ENCODE assay signal across 8 cellular contexts in genomic region chr12:125683748-125684381, GRCh38.
DNase-seq lines count a peak whose midpoint lies in the region; ATAC-seq and TF ChIP-seq lines count a peak whose summit lies in the region.

No MANE protein-coding gene starts in this region.

- H3K4me1 ChIP-seq in SK-N-SH (ENCODE audit: control insufficient read depth in 1 of 2, insufficient read depth in 2 of 2, low read depth in 1 of 2, low read length in 1 of 2) (no peaks in the 10 kb centered on the region), Panc1 (ENCODE audit: control insufficient read depth, insufficient read depth, low read length) (no peaks in the 10 kb centered on the region), vagina (no peaks in the 10 kb centered on the region)

- TF ChIP-seq EP300 in SK-N-SH (IDR thresholded peaks at IDR 0.05; ENCODE audit: borderline replicate concordance in 1 of 2, low read depth in 1 of 2, low read length in 1 of 2): no peak

- CTCF ChIA-PET in SK-N-SH (lab: Yijun Ruan, JAX) (interaction anchor here (0.6 to 2.2 kb wide), 12 partner anchors 9 to 500 kb away, joined by 3 to 8 read pairs (median 3); no protein-coding TSS in a partner anchor), Panc1 (lab: Charles Lee) (no interaction called here)

- H3F3A ChIP-seq in SK-N-SH (replicated peaks; ENCODE audit: insufficient read depth): no peaks in the 10 kb centered on the region

- no peak for TF ChIP-seq RAD21 in SK-N-SH (IDR thresholded peaks at IDR 0.05; ENCODE audit: low read length)

- H3K9me3 ChIP-seq in SK-N-SH (no peaks in the 10 kb centered on the region), Panc1 (ENCODE audit: control insufficient read depth, insufficient read depth, low read depth, low read length) (no peaks in the 10 kb centered on the region), vagina (no peaks in the 10 kb centered on the region)

- no peak for TF ChIP-seq CTCF in SK-N-SH (IDR thresholded peaks at IDR 0.05)
- peak; percentile 50; the same call in 1 of the 2 replicates for TF ChIP-seq CTCF in Panc1 (IDR thresholded peaks at IDR 0.05)
- TF ChIP-seq CTCF in vagina (IDR thresholded peaks at IDR 0.05): no peak

- in situ Hi-C loops in Panc1 (cut with HindIII; ENCODE audit: low pct_unique_long_range_greater_than_20kb, low sequenced_read_pairs): no loop called here

- H3K4me2 ChIP-seq in SK-N-SH: no peak overlapping the region

- no peak for ATAC-seq in SK-N-SH treated with all-trans-retinoic acid at 6 μM for 48 hours
- ATAC-seq in HG02610 (IDR thresholded peaks at IDR 0.05; ENCODE audit: unreplicated experiment): peak; percentile 58
- ATAC-seq in Panc1: no peak

- H3K27me3 ChIP-seq in SK-N-SH (ENCODE audit: insufficient read depth) (no peaks in the 10 kb centered on the region), Panc1 (ENCODE audit: control insufficient read depth, insufficient read depth, low read length) (no peaks in the 10 kb centered on the region), vagina (no peaks in the 10 kb centered on the region)

- POLR2A ChIA-PET in SK-N-SH (lab: Yijun Ruan, JAX) (no interaction called here), Panc1 (lab: Charles Lee) (interaction anchor here (0.5 kb wide), 1 partner anchor 10 kb away, joined by 5 read pairs; no protein-coding TSS in a partner anchor)

- intact Hi-C loops in Panc1 (cut with micrococcal nuclease; ENCODE audit: unreplicated experiment): no loop called here
- intact Hi-C loops in vagina (cut with DNase I): no loop called here

- H4K20me1 ChIP-seq in SK-N-SH (ENCODE audit: insufficient read depth): no peaks in the 10 kb centered on the region

- H3K9ac ChIP-seq in SK-N-SH: no peak overlapping the region

- no peak overlapping the region for H2AFZ ChIP-seq in SK-N-SH (ENCODE audit: low read depth)

- DNase-seq in SK-N-SH: peak; percentile 66
- no peak for DNase-seq in Panc1 (ENCODE audit: low read depth, low spot score)
- DNase-seq in left kidney (ENCODE audit: low read depth, low spot score): peak; percentile 82
- DNase-seq in NCI-H187 treated with DMSO at 0.1 percent for 48 hours (lab: John Stamatoyannopoulos, UW): no peak
- DNase-seq in vagina (ENCODE audit: extremely low spot score in 2 of 2): no peak
- no peak for DNase-seq in foreskin melanocyte

- no peak for TF ChIP-seq POLR2A in vagina (IDR thresholded peaks at IDR 0.05)

- no peaks in the 10 kb centered on the region for H3K36me3 ChIP-seq in SK-N-SH (replicated peaks in 1 of 2; ENCODE audit: control insufficient read depth in 1 of 2, insufficient read depth in 2 of 2, low read length in 1 of 2)
- no peaks in the 10 kb centered on the region for H3K36me3 ChIP-seq in Panc1 (ENCODE audit: control insufficient read depth, insufficient read depth, low read length)
- no peaks in the 10 kb centered on the region for H3K36me3 ChIP-seq in vagina

- BruUV-seq in Panc1 (replicated peaks; lab: Mats Ljungman, UMichigan): no TSS peak

- no peak overlapping the region; a peak in 1 of 4 replicates for H3K4me3 ChIP-seq in SK-N-SH (ENCODE audit: low read depth in 2 of 2, low read length in 1 of 2)
- H3K4me3 ChIP-seq in Panc1 (ENCODE audit: low read depth in 2 of 2, low read length in 2 of 2): no peak overlapping the region
- H3K4me3 ChIP-seq in vagina: no peak overlapping the region

- H3K27ac ChIP-seq in SK-N-SH (ENCODE audit: low read depth in 2 of 2, low read length in 1 of 2) (no peak overlapping the region), Panc1 (ENCODE audit: low read length) (no peak overlapping the region), vagina (no peak overlapping the region)

- no peaks in the 10 kb centered on the region for H3K9me2 ChIP-seq in SK-N-SH

- H3K79me2 ChIP-seq in SK-N-SH (ENCODE audit: insufficient read depth): no peaks in the 10 kb centered on the region

- WGBS in SK-N-SH (ENCODE audit: low lambda C conversion rate): 18% methylated on average over 16 of the region's 30 CpGs

TF ChIP-seq in SK-N-SH, 30 proteins besides CTCF, POLR2A, EP300 and RAD21:
- TF ChIP-seq POLR2AphosphoS5 (IDR thresholded peaks at IDR 0.05; ENCODE audit: low read depth, low read length) (no peak), MEF2A (IDR thresholded peaks at IDR 0.05; ENCODE audit: borderline replicate concordance, low read depth) (no peak), SMC3 (IDR thresholded peaks at IDR 0.05; ENCODE audit: low read depth, low read length) (peak; percentile 33; the same call in 1 of the 2 replicates), RCOR1 (IDR thresholded peaks at IDR 0.05; ENCODE audit: low read length) (no peak)

TF ChIP-seq in SK-N-SH treated with all-trans-retinoic acid at 6 μM for 48 hours, 23 proteins besides CTCF, POLR2A, EP300 and RAD21:
- TF ChIP-seq ZNF8 (CRISPR knock-in tag; IDR thresholded peaks at IDR 0.05): no peak
- no peak for TF ChIP-seq CSDC2 (CRISPR knock-in tag; IDR thresholded peaks at IDR 0.05)
- TF ChIP-seq ESRRG (CRISPR knock-in tag; IDR thresholded peaks at IDR 0.05): no peak
- TF ChIP-seq BACH2 (CRISPR knock-in tag; IDR thresholded peaks at IDR 0.05; ENCODE audit: borderline replicate concordance): no peak
- TF ChIP-seq CREB5 (CRISPR knock-in tag; IDR thresholded peaks at IDR 0.05; ENCODE audit: low read depth): no peak
- no peak for TF ChIP-seq ARNTL (CRISPR knock-in tag; IDR thresholded peaks at IDR 0.05; ENCODE audit: borderline replicate concordance, low read depth)
- TF ChIP-seq GLIS3 (CRISPR knock-in tag; IDR thresholded peaks at IDR 0.05): no peak
- TF ChIP-seq ZFP30 (CRISPR knock-in tag; IDR thresholded peaks at IDR 0.05): no peak
- no peak for TF ChIP-seq PPARA (CRISPR knock-in tag; IDR thresholded peaks at IDR 0.05; ENCODE audit: borderline replicate concordance)
- TF ChIP-seq RARB (CRISPR knock-in tag; IDR thresholded peaks at IDR 0.05): no peak
- no peak for TF ChIP-seq ISL1 (CRISPR knock-in tag; IDR thresholded peaks at IDR 0.05)
- TF ChIP-seq TOX (CRISPR knock-in tag; IDR thresholded peaks at IDR 0.05; ENCODE audit: borderline replicate concordance): no peak
- no peak for TF ChIP-seq ZNF565 (CRISPR knock-in tag; conservative IDR thresholded peaks at IDR 0.05; ENCODE audit: low read depth)
- TF ChIP-seq OSR1 (CRISPR knock-in tag; IDR thresholded peaks at IDR 0.05): no peak
- TF ChIP-seq ZC3H10 (CRISPR knock-in tag; IDR thresholded peaks at IDR 0.05): no peak
- TF ChIP-seq TSHZ2 (CRISPR knock-in tag; IDR thresholded peaks at IDR 0.05): no peak
- TF ChIP-seq SNAI2 (CRISPR knock-in tag; IDR thresholded peaks at IDR 0.05): no peak
- TF ChIP-seq ZNF70 (CRISPR knock-in tag; IDR thresholded peaks at IDR 0.05): no peak
- TF ChIP-seq CSRNP3 (CRISPR knock-in tag; IDR thresholded peaks at IDR 0.05): no peak
TF ChIP-seq in SK-N-SH treated with all-trans-retinoic acid at 6 μM for 48 hours: peak in this region for 0.

Comparison
In these comparisons a context has a peak if more than half of its experiments do, and no peak if none do; other contexts are left out.
1. DNase-seq: peak in SK-N-SH (single experiment) and left kidney (single experiment); none in Panc1 (single experiment), NCI-H187 treated with DMSO at 0.1 percent for 48 hours (single experiment), vagina (0 of 2) and foreskin melanocyte (single experiment).